10 cellular contexts compared by ENCODE assay signal in genomic region chr11:78290293-78291176, GRCh38.
DNase-seq lines count a peak whose midpoint lies in the region; ATAC-seq, FAIRE-seq and TF ChIP-seq lines count a peak whose summit lies in the region.
"Had no signal": no experiment of that assay in that cellular context is flagged by ENCODE, and none has a peak within 500 bp of the region (broad histone marks: within the 10 kb centered on the region; RNA-seq: fewer than 3 reads in every experiment).

No MANE protein-coding gene starts in this region.

- H3K27ac Mint-ChIP-seq in natural killer cell treated with Interleukin-12 subunit alpha and Interleukin-12 subunit beta and Interleukin-15 and Interleukin-18, amount 100 ng/mL, for 72 hours: peak overlapping the region; percentile 43 to 80

- H3K9me3 Mint-ChIP-seq in natural killer cell treated with Interleukin-12 subunit alpha and Interleukin-12 subunit beta and Interleukin-15 and Interleukin-18, amount 100 ng/mL, for 72 hours: peaks cover 3% of the 10 kb centered on the region

- peak; percentile 87 to 89 for ATAC-seq in natural killer cell treated with Interleukin-12 subunit alpha and Interleukin-12 subunit beta and Interleukin-15 and Interleukin-18, amount 100 ng/mL, for 72 hours
- ATAC-seq in HG02970 (IDR thresholded peaks at IDR 0.05; ENCODE audit: low FRiP score, unreplicated experiment): no peak

- no peak for FAIRE-seq in bronchial epithelial cell (lab: Jason Lieb, UNC)
- FAIRE-seq: RCC 7860 had no signal

- H3K27me3 Mint-ChIP-seq in natural killer cell treated with Interleukin-12 subunit alpha and Interleukin-12 subunit beta and Interleukin-15 and Interleukin-18, amount 100 ng/mL, for 72 hours: peaks cover 2 to 11% of the 10 kb centered on the region in 2 donors

- peaks cover 19 to 21% of the 10 kb centered on the region in 2 donors for H3K4me1 Mint-ChIP-seq in natural killer cell treated with Interleukin-12 subunit alpha and Interleukin-12 subunit beta and Interleukin-15 and Interleukin-18, amount 100 ng/mL, for 72 hours (ENCODE audit: low read depth in 2 of 2)

- TF ChIP-seq CTCF in bronchial epithelial cell (IDR thresholded peaks at IDR 0.05; ENCODE audit: insufficient read depth, low read length, severe bottlenecking) (no peak), GM10266 (IDR thresholded peaks at IDR 0.05; ENCODE audit: control insufficient read depth, insufficient read depth, low read depth, missing control alignments) (no peak)

- DNase-seq in EL (peak; percentile 51), NCI-H226 (peak; percentile 60), bronchial epithelial cell (ENCODE audit: low read depth) (peak; percentile 93), GM10266 (ENCODE audit: extremely low spot score) (no peak), NCI-H1436 (lab: John Stamatoyannopoulos, UW) (no peak), NCI-H1417 (lab: John Stamatoyannopoulos, UW) (no peak)
- no peak for DNase-seq in natural killer cell treated with Interleukin-12 subunit alpha and Interleukin-12 subunit beta and Interleukin-15 and Interleukin-18, amount 100 ng/mL, for 72 hours (ENCODE audit: low spot score)
- DNase-seq: dermis blood vessel endothelial cell had no signal

- no peaks in the 10 kb centered on the region for H3K27me3 ChIP-seq in bronchial epithelial cell (ENCODE audit: control insufficient read depth, insufficient read depth, low read length)

- H3K4me3 Mint-ChIP-seq in natural killer cell treated with Interleukin-12 subunit alpha and Interleukin-12 subunit beta and Interleukin-15 and Interleukin-18, amount 100 ng/mL, for 72 hours: peak overlapping the region; percentile 66

- H3K36me3 Mint-ChIP-seq in natural killer cell treated with Interleukin-12 subunit alpha and Interleukin-12 subunit beta and Interleukin-15 and Interleukin-18, amount 100 ng/mL, for 72 hours: peaks cover 5% of the 10 kb centered on the region

- no peaks in the 10 kb centered on the region for H3K36me3 ChIP-seq in bronchial epithelial cell (ENCODE audit: control insufficient read depth, insufficient read depth, low read length)

- H3K4me3 ChIP-seq in bronchial epithelial cell (ENCODE audit: low read depth, low read length): no peak overlapping the region

Comparison
In these comparisons a context has a peak if more than half of its experiments do, and no peak if none do; other contexts are left out.
1. DNase-seq: peak in EL (single experiment), NCI-H226 (single experiment) and bronchial epithelial cell (single experiment); none in natural killer cell treated with Interleukin-12 subunit alpha and Interleukin-12 subunit beta and Interleukin-15 and Interleukin-18, amount 100 ng/mL, for 72 hours (single experiment), GM10266 (single experiment), NCI-H1436 (single experiment) and NCI-H1417 (0 of 3).